ENCODE assay signal across 28 cellular contexts in genomic region chr13:100163375-100163774, GRCh38.
"Had no signal": no experiment of that assay in that cellular context is flagged by ENCODE, and none has a peak within 500 bp of the region (broad histone marks: within the 10 kb centered on the region; RNA-seq: fewer than 3 reads in every experiment).

No MANE protein-coding gene starts in this region.

- H3K4me1 ChIP-seq: left ventricle myocardium inferior, pancreas, prostate gland, testis, thyroid gland, transverse colon, upper lobe of left lung, vagina had no signal

- ATAC-seq: mucosa of descending colon; naive thymus-derived CD4-positive, alpha-beta T cell; natural killer cell treated with Interleukin-12 subunit alpha and Interleukin-12 subunit beta and Interleukin-15 and Interleukin-18, amount 100 ng/mL, for 72 hours; pancreas; right cardiac atrium; sciatic nerve; stimulated activated naive B cell treated with anti-CD40 and anti-IgM and Interleukin-4, amounts not matched to agents 10 μg/mL and 1 μg/mL and 100 μg/mL, for 72 hours; stimulated activated naive CD8-positive, alpha-beta T cell treated with anti-CD3 and anti-CD28 coated beads, Interleukin-15, Interleukin-2, amounts not matched to agents 100 U/mL and 50 U/mL, for 24 hours had no signal

- H3K36me3 ChIP-seq: pancreas, prostate gland, thyroid gland, transverse colon, upper lobe of left lung, vagina had no signal

- FAIRE-seq: pancreas had no signal

- H3K9me3 ChIP-seq: left ventricle myocardium inferior, mucosa of descending colon, pancreas, prostate gland, stomach, testis, thyroid gland, transverse colon, upper lobe of left lung, vagina had no signal

- H3K4me1 Mint-ChIP-seq: memory B cell; neural crest cell; stimulated activated naive B cell treated with anti-CD40 and anti-IgM and Interleukin-4, amounts not matched to agents 10 μg/mL and 1 μg/mL and 100 μg/mL, for 72 hours had no signal

- H3K27me3 Mint-ChIP-seq: memory B cell; naive thymus-derived CD4-positive, alpha-beta T cell; natural killer cell treated with Interleukin-12 subunit alpha and Interleukin-12 subunit beta and Interleukin-15 and Interleukin-18, amount 100 ng/mL, for 72 hours; stimulated activated naive B cell treated with anti-CD40 and anti-IgM and Interleukin-4, amounts not matched to agents 10 μg/mL and 1 μg/mL and 100 μg/mL, for 72 hours had no signal

- H3K9me3 Mint-ChIP-seq: memory B cell; natural killer cell treated with Interleukin-12 subunit alpha and Interleukin-12 subunit beta and Interleukin-15 and Interleukin-18, amount 100 ng/mL, for 72 hours; neural crest cell; stimulated activated naive B cell treated with anti-CD40 and anti-IgM and Interleukin-4, amounts not matched to agents 10 μg/mL and 1 μg/mL and 100 μg/mL, for 72 hours had no signal

- H3K4me3 Mint-ChIP-seq: memory B cell; naive thymus-derived CD4-positive, alpha-beta T cell; natural killer cell treated with Interleukin-12 subunit alpha and Interleukin-12 subunit beta and Interleukin-15 and Interleukin-18, amount 100 ng/mL, for 72 hours; neural crest cell; stimulated activated naive B cell treated with anti-CD40 and anti-IgM and Interleukin-4, amounts not matched to agents 10 μg/mL and 1 μg/mL and 100 μg/mL, for 72 hours had no signal

- H3K27ac ChIP-seq: left ventricle myocardium inferior, pancreas, prostate gland, skin epidermis, stomach, testis, thyroid gland, transverse colon, upper lobe of left lung, vagina had no signal

- H3K27me3 ChIP-seq: pancreas, stomach, testis, thyroid gland, transverse colon, upper lobe of left lung, vagina had no signal

- H3K4me3 ChIP-seq: left ventricle myocardium inferior, mucosa of descending colon, pancreas, prostate gland, skin epidermis, stomach, testis, thyroid gland, transverse colon, upper lobe of left lung, vagina had no signal

- DNase-seq: islet precursor cell; left ventricle myocardium inferior; midbrain; mucosa of descending colon; naive thymus-derived CD4-positive, alpha-beta T cell; nucleus accumbens; pancreas; posterior cingulate gyrus; retina; right cardiac atrium; stimulated activated CD4-positive, alpha-beta T cell treated with anti-CD3 and anti-CD28 coated beads, Interleukin-12 subunit alpha, Interleukin-12 subunit beta, amount 100 ng/mL, for 4 hours; stimulated activated CD4-positive, alpha-beta T cell treated with anti-CD3 and anti-CD28 coated beads, Interleukin-15, amount 100 ng/mL, for 24 hours; stimulated activated CD4-positive, alpha-beta T cell treated with anti-CD3 and anti-CD28 coated beads, Interleukin-2, amount 100 ng/mL, for 24 hours; stimulated activated CD4-positive, alpha-beta T cell treated with anti-CD3 and anti-CD28 coated beads, Interleukin-4, amount 100 ng/mL, for 1 hour; stimulated activated naive B cell treated with anti-CD40 and anti-IgM and Interleukin-4, amounts not matched to agents 10 μg/mL and 1 μg/mL and 100 μg/mL, for 72 hours; stimulated activated naive CD8-positive, alpha-beta T cell treated with anti-CD3 and anti-CD28 coated beads, Interleukin-15, Interleukin-2, amounts not matched to agents 100 U/mL and 50 U/mL, for 24 hours; stomach; testis; thyroid gland; transverse colon; upper lobe of left lung had no signal

- H3K27ac Mint-ChIP-seq: memory B cell; naive thymus-derived CD4-positive, alpha-beta T cell; natural killer cell treated with Interleukin-12 subunit alpha and Interleukin-12 subunit beta and Interleukin-15 and Interleukin-18, amount 100 ng/mL, for 72 hours; stimulated activated naive B cell treated with anti-CD40 and anti-IgM and Interleukin-4, amounts not matched to agents 10 μg/mL and 1 μg/mL and 100 μg/mL, for 72 hours had no signal
